In genomic region chr4:98423019-98423418, GRCh38 we compare ENCODE assay signal across 22 cellular contexts.
DNase-seq lines count a peak whose midpoint lies in the region; ATAC-seq and TF ChIP-seq lines count a peak whose summit lies in the region.
"Had no signal": no experiment of that assay in that cellular context is flagged by ENCODE, and none has a peak within 500 bp of the region (broad histone marks: within the 10 kb centered on the region; RNA-seq: fewer than 3 reads in every experiment).

No MANE protein-coding gene starts in this region.

- no peaks in the 10 kb centered on the region for H3K79me2 ChIP-seq in GM23248 (ENCODE audit: insufficient read depth)

- H3K4me3 Mint-ChIP-seq in brain, result no peak overlapping the region
- H3K4me3 Mint-ChIP-seq: CD14-positive monocyte; CD4-positive, alpha-beta T cell; CD8-positive, alpha-beta memory T cell; GM23338; H9 had no signal

- WGBS in testis, 2 donors, result 73 to 75% methylated on average over 4 of the region's 4 CpGs
- 89 to 90% methylated on average over 4 of the region's 4 CpGs for WGBS in GM23248 (ENCODE audit: low coverage in 1 of 2, low lambda C conversion rate in 2 of 2, missing lambda C conversion rate in 2 of 2), 2 experiments

- in situ Hi-C loops in GM23248 (cut with MboI), result no loop called here

- no peak for TF ChIP-seq POLR2A in testis (IDR thresholded peaks at IDR 0.05)

- no peak for TF ChIP-seq CTCF in brain (conservative IDR thresholded peaks at IDR 0.05)
- no peak for TF ChIP-seq CTCF in testis (IDR thresholded peaks at IDR 0.05)
- TF ChIP-seq CTCF in mucosa of descending colon (IDR thresholded peaks at IDR 0.05), result no peak

- intact Hi-C loops in testis (cut with DNase I; ENCODE audit: low total_unique reads), result no loop called here
- intact Hi-C loops in mucosa of descending colon (cut with DNase I, micrococcal nuclease), result no loop called here

- no peak overlapping the region for H3K27ac ChIP-seq in testis
- no peak overlapping the region for H3K27ac ChIP-seq in GM23248
- H3K27ac ChIP-seq: 22Rv1; BLaER1 treated with 17β-estradiol and CSF1 and Interleukin-3, amounts not matched to agents 10 nM and 100 nM had no signal

- H3K9me2 ChIP-seq in GM23248 (ENCODE audit: insufficient read depth), result no peaks in the 10 kb centered on the region

- H3K4me3 ChIP-seq in testis (no peak overlapping the region), mucosa of descending colon (no peak overlapping the region), GM23248 (no peak overlapping the region)
- H3K4me3 ChIP-seq: BLaER1 treated with 17β-estradiol and CSF1 and Interleukin-3, amounts not matched to agents 10 nM and 100 nM; GM12878; GM23338 had no signal

- H3K4me2 ChIP-seq in GM23248 (ENCODE audit: unreplicated experiment), result no peak overlapping the region
- H3K4me2 ChIP-seq: BLaER1 treated with 17β-estradiol and CSF1 and Interleukin-3, amounts not matched to agents 10 nM and 100 nM; GM23338 had no signal

- peaks cover 9 to 41% (median 30%) of the 10 kb centered on the region in 5 experiments for H3K9me3 Mint-ChIP-seq in brain

- H3K9ac ChIP-seq in GM23248, result no peak overlapping the region
- H3K9ac ChIP-seq: BLaER1 treated with 17β-estradiol and CSF1 and Interleukin-3, amounts not matched to agents 10 nM and 100 nM had no signal

- no peaks in the 10 kb centered on the region for H4K20me1 ChIP-seq in GM23248 (ENCODE audit: insufficient read depth)
- H4K20me1 ChIP-seq: BLaER1 treated with 17β-estradiol and CSF1 and Interleukin-3, amounts not matched to agents 10 nM and 100 nM had no signal

- peaks cover 22% of the 10 kb centered on the region for H3F3A ChIP-seq in GM23248 (ENCODE audit: insufficient read depth)

- peak overlapping the region in 3 of 5 experiments; percentile 0 to 79 (median 18) for H3K27ac Mint-ChIP-seq in brain
- H3K27ac Mint-ChIP-seq: CD14-positive monocyte; CD4-positive, alpha-beta T cell; GM23338; H9 had no signal

- peaks cover 83% of the 10 kb centered on the region for H3K36me3 Mint-ChIP-seq in brain

- H3K9me3 ChIP-seq in testis (no peaks in the 10 kb centered on the region), mucosa of descending colon (no peaks in the 10 kb centered on the region), GM23248 (ENCODE audit: low read depth) (no peaks in the 10 kb centered on the region)
- H3K9me3 ChIP-seq: BE2C had no signal

- DNase-seq in Ammon's horn (ENCODE audit: low spot score) (peak; percentile 15), inferior parietal cortex (ENCODE audit: extremely low spot score) (peak; percentile 57), superior temporal gyrus (ENCODE audit: extremely low spot score) (peak; percentile 51), testis (no peak), epidermal melanocyte (ENCODE audit: insufficient read length, low spot score) (no peak), mucosa of descending colon (no peak), GM23248 (no peak)
- DNase-seq: BE2C; CD4-positive, alpha-beta T cell; CD8-positive, alpha-beta memory T cell; DMS 273 treated with DMSO at 0.1 percent for 48 hours; DMS79; EL; GDM1; H9 had no signal

- H3K27me3 Mint-ChIP-seq in brain, result no peaks in the 10 kb centered on the region
- H3K27me3 Mint-ChIP-seq: CD4-positive, alpha-beta T cell; CD8-positive, alpha-beta memory T cell had no signal

- H3K36me3 ChIP-seq in testis (ENCODE audit: low read depth, missing control alignments) (no peaks in the 10 kb centered on the region), mucosa of descending colon (ENCODE audit: low read depth) (no peaks in the 10 kb centered on the region), GM23248 (ENCODE audit: low read depth) (peaks cover 52% of the 10 kb centered on the region)

- H3K4me1 Mint-ChIP-seq in brain, result no peaks in the 10 kb centered on the region
- H3K4me1 Mint-ChIP-seq: CD14-positive monocyte, GM23338, H9 had no signal

- no peak for ATAC-seq in mucosa of descending colon
- ATAC-seq: GM12878, GM23338, HCT116 had no signal

- no peaks in the 10 kb centered on the region for H3K27me3 ChIP-seq in testis
- no peaks in the 10 kb centered on the region for H3K27me3 ChIP-seq in GM23248 (replicated peaks; ENCODE audit: insufficient read depth)
- H3K27me3 ChIP-seq: BE2C; BLaER1 treated with 17β-estradiol and CSF1 and Interleukin-3, amounts not matched to agents 10 nM and 100 nM had no signal

- H3K4me1 ChIP-seq in testis (no peaks in the 10 kb centered on the region), mucosa of descending colon (ENCODE audit: low read depth) (no peaks in the 10 kb centered on the region), GM23248 (ENCODE audit: insufficient read depth) (peaks cover 10% of the 10 kb centered on the region; the same call in 1 of the 2 replicates)
- H3K4me1 ChIP-seq: BE2C; BLaER1 treated with 17β-estradiol and CSF1 and Interleukin-3, amounts not matched to agents 10 nM and 100 nM had no signal

- no peak overlapping the region for H2AFZ ChIP-seq in GM23248
- H2AFZ ChIP-seq: GM23338 had no signal

Comparison
In these comparisons a context has a peak if more than half of its experiments do, and no peak if none do; other contexts are left out.
1. DNase-seq: peak in Ammon's horn (single experiment), inferior parietal cortex (single experiment) and superior temporal gyrus (single experiment); none in testis (single experiment), epidermal melanocyte (single experiment), mucosa of descending colon (0 of 3) and GM23248 (single experiment).